In the genomic region with DNA sequence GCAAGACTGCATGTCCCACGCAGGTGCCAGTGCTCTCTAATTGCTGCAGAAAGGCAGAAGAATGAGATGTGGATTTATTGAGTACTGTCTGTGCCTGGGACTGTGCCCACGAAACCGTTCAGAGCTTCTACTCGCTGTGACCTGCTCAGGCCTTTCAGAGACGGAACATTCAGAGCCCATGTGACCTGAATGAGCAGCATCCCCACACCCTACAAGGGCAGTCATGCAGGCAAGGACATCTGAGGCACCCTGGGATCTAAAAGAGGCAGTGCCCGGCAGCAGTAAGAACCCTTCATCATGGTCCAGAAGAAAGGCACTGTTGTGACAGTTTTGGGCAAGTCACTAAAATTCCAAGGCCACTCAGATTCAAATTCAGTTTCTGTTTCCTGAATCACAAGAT, we compare ENCODE assay signal across 14 cellular contexts. TPM values are rescaled to one million over a fixed set of nuclear protein-coding genes. Genes with fewer than 3 reads are reported as not detected.
A peak's percentile ranks its signal among the peaks of the same experiment; 100 is the strongest.
DNase-seq lines count a peak whose midpoint lies in the region; ATAC-seq and TF ChIP-seq lines count a peak whose summit lies in the region.
"Had no signal": no experiment of that assay in that cellular context is flagged by ENCODE, and none has a peak within 500 bp of the region (broad histone marks: within the 10 kb centered on the region; RNA-seq: fewer than 3 reads in every experiment).

No MANE protein-coding gene starts in this region.

- intact Hi-C loops in left ventricle myocardium inferior (cut with micrococcal nuclease), result no loop called here

- TF ChIP-seq CTCF in left ventricle myocardium inferior (IDR thresholded peaks at IDR 0.05; ENCODE audit: borderline replicate concordance) (no peak), suprapubic skin (IDR thresholded peaks at IDR 0.05) (no peak), foreskin fibroblast (IDR thresholded peaks at IDR 0.05; ENCODE audit: low read depth, low read length) (no peak)

- no peak for TF ChIP-seq POLR2A in suprapubic skin (IDR thresholded peaks at IDR 0.05)

- TF ChIP-seq EP300 in suprapubic skin (IDR thresholded peaks at IDR 0.05), result no peak

- ATAC-seq in SK-N-SH treated with all-trans-retinoic acid at 6 μM for 48 hours, result peak; percentile 87

- H3K4me1 ChIP-seq in left ventricle myocardium inferior, result peaks cover 13% of the 10 kb centered on the region
- H3K4me1 ChIP-seq in suprapubic skin, result no peaks in the 10 kb centered on the region
- H3K4me1 ChIP-seq: uterus had no signal

- H3K4me3 ChIP-seq in left ventricle myocardium inferior, result peak overlapping the region; percentile 24
- no peak overlapping the region for H3K4me3 ChIP-seq in suprapubic skin
- no peak overlapping the region for H3K4me3 ChIP-seq in foreskin fibroblast (ENCODE audit: low read depth in 1 of 2, low read length in 2 of 2)
- H3K4me3 ChIP-seq: uterus had no signal

- WGBS in suprapubic skin, result 45% methylated on average over 6 of the region's 6 CpGs

- H3K36me3 ChIP-seq in left ventricle myocardium inferior (no peaks in the 10 kb centered on the region), suprapubic skin (no peaks in the 10 kb centered on the region)
- H3K36me3 ChIP-seq: uterus had no signal

- H3K27ac ChIP-seq in left ventricle myocardium inferior (replicated peaks) (peak overlapping the region; percentile 78), suprapubic skin (no peak overlapping the region)
- H3K27ac ChIP-seq: uterus had no signal

- in situ Hi-C loops in ACHN (cut with HindIII; ENCODE audit: low pct_ligation_motif_present, low pct_unique_long_range_greater_than_20kb, low sequenced_read_pairs) (no loop called here), KBM-7 (cut with MboI; ENCODE audit: low pct_unique_long_range_greater_than_20kb, low sequenced_read_pairs) (no loop called here)

- H3K9me3 ChIP-seq in left ventricle myocardium inferior (replicated peaks), result peaks cover 10% of the 10 kb centered on the region
- H3K9me3 ChIP-seq in suprapubic skin, result no peaks in the 10 kb centered on the region
- H3K9me3 ChIP-seq: uterus had no signal

- peak; percentile 24 for DNase-seq in ACHN
- peak; percentile 41 for DNase-seq in left ventricle myocardium inferior
- DNase-seq in pons (ENCODE audit: low spot score), result peak; percentile 41
- no peak for DNase-seq in KBM-7
- no peak for DNase-seq in suprapubic skin (ENCODE audit: low spot score in 2 of 2)
- no peak for DNase-seq in foreskin fibroblast
- no peak for DNase-seq in NCI-H526 (lab: John Stamatoyannopoulos, UW)
- DNase-seq: activated CD4-positive, alpha-beta T cell treated with anti-CD3 and anti-CD28 coated beads, Interleukin-2, amount 50 U/mL, for 48 hours; activated effector memory CD4-positive, alpha-beta T cell treated with Interleukin-2 at 50 U/mL for 16 hours; midbrain; MV-4-11; stimulated activated CD4-positive, alpha-beta T cell treated with anti-CD3 and anti-CD28 coated beads, Interleukin-2, amount 100 ng/mL, for 48 hours; uterus had no signal

- H3K27me3 ChIP-seq in left ventricle myocardium inferior (ENCODE audit: low read depth) (no peaks in the 10 kb centered on the region), suprapubic skin (no peaks in the 10 kb centered on the region)
- H3K27me3 ChIP-seq: uterus had no signal

TF ChIP-seq in SK-N-SH treated with all-trans-retinoic acid at 6 μM for 48 hours, 23 proteins besides CTCF, POLR2A, EP300 and RAD21:
- no peak for TF ChIP-seq OSR1 (CRISPR knock-in tag; IDR thresholded peaks at IDR 0.05)
- TF ChIP-seq, protein P1, sequence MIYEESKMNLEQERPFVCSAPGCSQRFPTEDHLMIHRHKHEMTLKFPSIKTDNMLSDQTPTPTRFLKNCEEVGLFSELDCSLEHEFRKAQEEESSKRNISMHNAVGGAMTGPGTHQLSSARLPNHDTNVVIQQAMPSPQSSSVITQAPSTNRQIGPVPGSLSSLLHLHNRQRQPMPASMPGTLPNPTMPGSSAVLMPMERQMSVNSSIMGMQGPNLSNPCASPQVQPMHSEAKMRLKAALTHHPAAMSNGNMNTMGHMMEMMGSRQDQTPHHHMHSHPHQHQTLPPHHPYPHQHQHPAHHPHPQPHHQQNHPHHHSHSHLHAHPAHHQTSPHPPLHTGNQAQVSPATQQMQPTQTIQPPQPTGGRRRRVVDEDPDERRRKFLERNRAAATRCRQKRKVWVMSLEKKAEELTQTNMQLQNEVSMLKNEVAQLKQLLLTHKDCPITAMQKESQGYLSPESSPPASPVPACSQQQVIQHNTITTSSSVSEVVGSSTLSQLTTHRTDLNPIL (CRISPR knock-in tag; IDR thresholded peaks at IDR 0.05; ENCODE audit: low read depth), result no peak
- TF ChIP-seq ZNF565 (CRISPR knock-in tag; conservative IDR thresholded peaks at IDR 0.05; ENCODE audit: low read depth), result no peak
- no peak for TF ChIP-seq GLIS3 (CRISPR knock-in tag; IDR thresholded peaks at IDR 0.05)
- TF ChIP-seq ESRRG (CRISPR knock-in tag; IDR thresholded peaks at IDR 0.05), result no peak
- TF ChIP-seq ISL1 (CRISPR knock-in tag; IDR thresholded peaks at IDR 0.05), result no peak
- TF ChIP-seq ARNTL (CRISPR knock-in tag; IDR thresholded peaks at IDR 0.05; ENCODE audit: borderline replicate concordance, low read depth), result no peak
- no peak for TF ChIP-seq ZFP30 (CRISPR knock-in tag; IDR thresholded peaks at IDR 0.05)
- TF ChIP-seq, protein P2, sequence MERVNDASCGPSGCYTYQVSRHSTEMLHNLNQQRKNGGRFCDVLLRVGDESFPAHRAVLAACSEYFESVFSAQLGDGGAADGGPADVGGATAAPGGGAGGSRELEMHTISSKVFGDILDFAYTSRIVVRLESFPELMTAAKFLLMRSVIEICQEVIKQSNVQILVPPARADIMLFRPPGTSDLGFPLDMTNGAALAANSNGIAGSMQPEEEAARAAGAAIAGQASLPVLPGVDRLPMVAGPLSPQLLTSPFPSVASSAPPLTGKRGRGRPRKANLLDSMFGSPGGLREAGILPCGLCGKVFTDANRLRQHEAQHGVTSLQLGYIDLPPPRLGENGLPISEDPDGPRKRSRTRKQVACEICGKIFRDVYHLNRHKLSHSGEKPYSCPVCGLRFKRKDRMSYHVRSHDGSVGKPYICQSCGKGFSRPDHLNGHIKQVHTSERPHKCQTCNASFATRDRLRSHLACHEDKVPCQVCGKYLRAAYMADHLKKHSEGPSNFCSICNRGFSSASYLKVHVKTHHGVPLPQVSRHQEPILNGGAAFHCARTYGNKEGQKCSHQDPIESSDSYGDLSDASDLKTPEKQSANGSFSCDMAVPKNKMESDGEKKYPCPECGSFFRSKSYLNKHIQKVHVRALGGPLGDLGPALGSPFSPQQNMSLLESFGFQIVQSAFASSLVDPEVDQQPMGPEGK (CRISPR knock-in tag; IDR thresholded peaks at IDR 0.05; ENCODE audit: borderline replicate concordance), result no peak
- TF ChIP-seq, protein P3, sequence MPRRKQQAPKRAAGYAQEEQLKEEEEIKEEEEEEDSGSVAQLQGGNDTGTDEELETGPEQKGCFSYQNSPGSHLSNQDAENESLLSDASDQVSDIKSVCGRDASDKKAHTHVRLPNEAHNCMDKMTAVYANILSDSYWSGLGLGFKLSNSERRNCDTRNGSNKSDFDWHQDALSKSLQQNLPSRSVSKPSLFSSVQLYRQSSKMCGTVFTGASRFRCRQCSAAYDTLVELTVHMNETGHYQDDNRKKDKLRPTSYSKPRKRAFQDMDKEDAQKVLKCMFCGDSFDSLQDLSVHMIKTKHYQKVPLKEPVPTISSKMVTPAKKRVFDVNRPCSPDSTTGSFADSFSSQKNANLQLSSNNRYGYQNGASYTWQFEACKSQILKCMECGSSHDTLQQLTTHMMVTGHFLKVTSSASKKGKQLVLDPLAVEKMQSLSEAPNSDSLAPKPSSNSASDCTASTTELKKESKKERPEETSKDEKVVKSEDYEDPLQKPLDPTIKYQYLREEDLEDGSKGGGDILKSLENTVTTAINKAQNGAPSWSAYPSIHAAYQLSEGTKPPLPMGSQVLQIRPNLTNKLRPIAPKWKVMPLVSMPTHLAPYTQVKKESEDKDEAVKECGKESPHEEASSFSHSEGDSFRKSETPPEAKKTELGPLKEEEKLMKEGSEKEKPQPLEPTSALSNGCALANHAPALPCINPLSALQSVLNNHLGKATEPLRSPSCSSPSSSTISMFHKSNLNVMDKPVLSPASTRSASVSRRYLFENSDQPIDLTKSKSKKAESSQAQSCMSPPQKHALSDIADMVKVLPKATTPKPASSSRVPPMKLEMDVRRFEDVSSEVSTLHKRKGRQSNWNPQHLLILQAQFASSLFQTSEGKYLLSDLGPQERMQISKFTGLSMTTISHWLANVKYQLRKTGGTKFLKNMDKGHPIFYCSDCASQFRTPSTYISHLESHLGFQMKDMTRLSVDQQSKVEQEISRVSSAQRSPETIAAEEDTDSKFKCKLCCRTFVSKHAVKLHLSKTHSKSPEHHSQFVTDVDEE (CRISPR knock-in tag; IDR thresholded peaks at IDR 0.05), result no peak
- TF ChIP-seq, protein P4, sequence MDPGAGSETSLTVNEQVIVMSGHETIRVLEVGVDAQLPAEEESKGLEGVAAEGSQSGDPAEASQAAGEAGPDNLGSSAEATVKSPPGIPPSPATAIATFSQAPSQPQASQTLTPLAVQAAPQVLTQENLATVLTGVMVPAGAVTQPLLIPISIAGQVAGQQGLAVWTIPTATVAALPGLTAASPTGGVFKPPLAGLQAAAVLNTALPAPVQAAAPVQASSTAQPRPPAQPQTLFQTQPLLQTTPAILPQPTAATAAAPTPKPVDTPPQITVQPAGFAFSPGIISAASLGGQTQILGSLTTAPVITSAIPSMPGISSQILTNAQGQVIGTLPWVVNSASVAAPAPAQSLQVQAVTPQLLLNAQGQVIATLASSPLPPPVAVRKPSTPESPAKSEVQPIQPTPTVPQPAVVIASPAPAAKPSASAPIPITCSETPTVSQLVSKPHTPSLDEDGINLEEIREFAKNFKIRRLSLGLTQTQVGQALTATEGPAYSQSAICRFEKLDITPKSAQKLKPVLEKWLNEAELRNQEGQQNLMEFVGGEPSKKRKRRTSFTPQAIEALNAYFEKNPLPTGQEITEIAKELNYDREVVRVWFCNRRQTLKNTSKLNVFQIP (CRISPR knock-in tag; IDR thresholded peaks at IDR 0.05; ENCODE audit: borderline replicate concordance, low read depth), result no peak
- no peak for TF ChIP-seq CSDC2 (CRISPR knock-in tag; IDR thresholded peaks at IDR 0.05)
- no peak for TF ChIP-seq SNAI2 (CRISPR knock-in tag; IDR thresholded peaks at IDR 0.05)

RNA-seq across cellular contexts. Expression of a gene that starts 15.9 kb away (rescaled TPM):
- total RNA-seq in left ventricle myocardium inferior, result 4.4 TPM
- total RNA-seq in suprapubic skin, result 1 to 10 TPM in 1 of 4 donors, under 1 TPM in 2, not detected in 1; 0.26 to 2.2 (median 0.80) TPM

RNA-seq across cellular contexts. Expression of a gene that starts 16.3 kb away (rescaled TPM):
- total RNA-seq in left ventricle myocardium inferior, result 8.9 TPM
- under 1 TPM; 0.16 to 0.25 (median 0.23) TPM for total RNA-seq in suprapubic skin

Comparison
In these comparisons a context has a peak if more than half of its experiments do, and no peak if none do; other contexts are left out.
1. DNase-seq: peak in ACHN (single experiment), left ventricle myocardium inferior (single experiment) and pons (single experiment); none in KBM-7 (single experiment), suprapubic skin (0 of 2), foreskin fibroblast (0 of 2) and NCI-H526 (0 of 2).